Comparison of ENCODE assay signal across 24 cellular contexts in the genomic region with DNA sequence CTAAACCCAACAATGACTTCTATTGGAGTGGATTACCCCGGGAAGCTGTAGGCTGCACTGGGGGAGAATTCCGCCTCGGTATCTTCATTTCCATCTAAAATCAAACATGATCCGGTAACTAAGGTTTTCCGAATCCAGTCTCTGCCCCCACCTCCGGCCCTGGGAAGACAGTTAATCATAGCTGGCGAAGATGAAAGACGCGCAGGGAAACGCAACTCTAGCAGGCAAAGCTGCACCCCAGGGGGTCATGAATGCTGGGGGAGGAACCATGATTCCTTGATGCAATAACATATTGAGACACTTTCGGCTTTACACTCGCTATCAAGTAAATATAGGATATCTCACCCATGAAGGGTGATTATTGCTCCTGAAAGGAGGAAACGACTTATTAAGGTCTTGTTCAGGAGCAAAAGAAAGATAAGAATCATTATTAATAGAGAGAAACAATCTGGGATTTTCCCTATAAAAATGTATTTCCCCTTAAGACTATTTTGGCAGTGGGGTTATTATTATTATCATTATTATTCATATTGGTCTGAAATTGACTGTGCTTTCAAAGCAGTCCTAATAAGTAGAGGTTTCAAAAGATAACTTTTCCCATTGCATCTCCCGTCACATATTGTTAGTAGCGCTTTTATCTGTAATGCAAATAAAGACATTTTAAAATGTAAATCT.
DNase-seq lines count a peak whose midpoint lies in the region; ATAC-seq and TF ChIP-seq lines count a peak whose summit lies in the region.
"Had no signal": no experiment of that assay in that cellular context is flagged by ENCODE, and none has a peak within 500 bp of the region (broad histone marks: within the 10 kb centered on the region; RNA-seq: fewer than 3 reads in every experiment).

No MANE protein-coding gene starts in this region.

- no peak for ATAC-seq in T-helper 17 cell
- ATAC-seq in HG03108 (IDR thresholded peaks at IDR 0.05; ENCODE audit: unreplicated experiment) = no peak
- ATAC-seq: activated CD4-positive, alpha-beta T cell treated with anti-CD3 and anti-CD28 coated beads for 36 hours; activated T-cell treated with anti-CD3 and anti-CD28 coated beads, Interleukin-2, amount 50 U/mL, for 4 hours; esophagus mucosa had no signal

- H3K36me3 Mint-ChIP-seq in endodermal cell (ENCODE audit: low read depth) = no peaks in the 10 kb centered on the region
- no peaks in the 10 kb centered on the region for H3K36me3 Mint-ChIP-seq in nephron progenitor cell (ENCODE audit: low read depth)
- no peaks in the 10 kb centered on the region for H3K36me3 Mint-ChIP-seq in T-helper 17 cell (ENCODE audit: low read depth)
- H3K36me3 Mint-ChIP-seq: brain had no signal

- H3K27ac Mint-ChIP-seq in endodermal cell (no peak overlapping the region), nephron progenitor cell (no peak overlapping the region), T-helper 17 cell (no peak overlapping the region)
- H3K27ac Mint-ChIP-seq: activated CD4-positive, alpha-beta T cell treated with anti-CD3 and anti-CD28 coated beads for 36 hours; brain had no signal

- 10 to 12% methylated on average over 7 to 12 of the region's 15 CpGs for WGBS in endodermal cell (ENCODE audit: insufficient coverage in 1 of 2, insufficient read length in 1 of 2), 2 experiments
- 4 to 9% methylated on average over 14 to 15 of the region's 15 CpGs for WGBS in testis, 2 donors
- WGBS in sigmoid colon, 2 donors = 13 to 17% methylated on average over 15 of the region's 15 CpGs

- intact Hi-C loops in testis (cut with DNase I; ENCODE audit: low total_unique reads) (no loop called here), sigmoid colon (cut with DNase I) (no loop called here)

- H3K4me3 ChIP-seq in endodermal cell (ENCODE audit: low read length) = peak overlapping the region; percentile 68
- H3K4me3 ChIP-seq in testis = no peak overlapping the region
- no peak overlapping the region for H3K4me3 ChIP-seq in sigmoid colon
- H3K4me3 ChIP-seq: lung, tibial nerve had no signal

- H3K36me3 ChIP-seq in ES-I3 (ENCODE audit: insufficient read depth, low read length) (no peaks in the 10 kb centered on the region), endodermal cell (ENCODE audit: control insufficient read depth, insufficient read depth, low read length) (no peaks in the 10 kb centered on the region), testis (ENCODE audit: low read depth, missing control alignments) (no peaks in the 10 kb centered on the region), sigmoid colon (no peaks in the 10 kb centered on the region)
- H3K36me3 ChIP-seq: adrenal gland, stomach, tibial nerve had no signal

- TF ChIP-seq EP300 in sigmoid colon (IDR thresholded peaks at IDR 0.05) = no peak

- H3K9ac ChIP-seq in ES-I3 (ENCODE audit: low read depth, low read length) (peak overlapping the region; percentile 25; the same call in 1 of the 2 replicates), endodermal cell (ENCODE audit: extremely low read depth, low read length, poor library complexity, severe bottlenecking) (no peak overlapping the region)

- H3K4me1 Mint-ChIP-seq in endodermal cell = peaks cover 34% of the 10 kb centered on the region
- peaks cover 20% of the 10 kb centered on the region for H3K4me1 Mint-ChIP-seq in nephron progenitor cell
- peaks cover 23% of the 10 kb centered on the region for H3K4me1 Mint-ChIP-seq in T-helper 17 cell
- H3K4me1 Mint-ChIP-seq: brain had no signal

- H3K9me3 ChIP-seq in ES-I3 (ENCODE audit: control insufficient read depth, insufficient read depth, low read length) (no peaks in the 10 kb centered on the region), endodermal cell (ENCODE audit: control insufficient read depth, low read length) (no peaks in the 10 kb centered on the region), testis (no peaks in the 10 kb centered on the region), sigmoid colon (no peaks in the 10 kb centered on the region), T-helper 17 cell (ENCODE audit: control insufficient read depth, low read length, poor library complexity, severe bottlenecking) (no peaks in the 10 kb centered on the region)
- H3K9me3 ChIP-seq: adrenal gland, stomach, tibial nerve had no signal

- peaks cover 51% of the 10 kb centered on the region for H3K27me3 ChIP-seq in endodermal cell (ENCODE audit: control insufficient read depth, insufficient read depth, low read length, poor library complexity, severe bottlenecking)
- no peaks in the 10 kb centered on the region for H3K27me3 ChIP-seq in testis
- H3K27me3 ChIP-seq in sigmoid colon = peaks cover 4 to 67% (median 53%) of the 10 kb centered on the region in 3 donors

- H3K27me3 Mint-ChIP-seq in endodermal cell (ENCODE audit: insufficient read depth) = peaks cover 12% of the 10 kb centered on the region
- no peaks in the 10 kb centered on the region for H3K27me3 Mint-ChIP-seq in nephron progenitor cell (ENCODE audit: low read depth, poor library complexity)
- no peaks in the 10 kb centered on the region for H3K27me3 Mint-ChIP-seq in T-helper 17 cell

- H3K4me1 ChIP-seq in ES-I3 (ENCODE audit: insufficient read depth, low read length) (peaks cover 42% of the 10 kb centered on the region), endodermal cell (ENCODE audit: control insufficient read depth, insufficient read depth, low read length) (peaks cover 28% of the 10 kb centered on the region), testis (no peaks in the 10 kb centered on the region), sigmoid colon (peaks cover 0 to 7% (median 6%) of the 10 kb centered on the region in 4 donors)
- H3K4me1 ChIP-seq: adrenal gland, foreskin keratinocyte had no signal

- DNase-seq in NCI-H2227 (lab: John Stamatoyannopoulos, UW; ENCODE audit: unreplicated experiment) = peak; percentile 11
- DNase-seq in endodermal cell = peak; percentile 76
- peak; percentile 41 for DNase-seq in nephron progenitor cell
- no peak for DNase-seq in testis
- no peak for DNase-seq in sigmoid colon
- DNase-seq in T-helper 17 cell = no peak
- DNase-seq: activated T-cell treated with anti-CD3 and anti-CD28 coated beads, Interleukin-2, amount 50 U/mL, for 4 hours; adrenal gland; effector memory CD4-positive, alpha-beta T cell; foreskin keratinocyte; kidney; NCI-H187; NCI-H2171 treated with DMSO at 0.1 percent for 48 hours; NCI-H774; stimulated activated CD8-positive, alpha-beta memory T cell treated with anti-CD3 and anti-CD28 coated beads, Interleukin-4, amount 100 ng/mL, for 48 hours; stomach had no signal

- no peaks in the 10 kb centered on the region for H3K9me3 Mint-ChIP-seq in endodermal cell
- H3K9me3 Mint-ChIP-seq in nephron progenitor cell = no peaks in the 10 kb centered on the region
- H3K9me3 Mint-ChIP-seq: activated T-cell treated with anti-CD3 and anti-CD28 coated beads, Interleukin-2, amount 50 U/mL, for 4 hours had no signal

- TF ChIP-seq POLR2A in testis (IDR thresholded peaks at IDR 0.05) (no peak), sigmoid colon (IDR thresholded peaks at IDR 0.05) (no peak)

- H3K4me3 Mint-ChIP-seq in endodermal cell (no peak overlapping the region), nephron progenitor cell (no peak overlapping the region), T-helper 17 cell (no peak overlapping the region)
- H3K4me3 Mint-ChIP-seq: activated CD4-positive, alpha-beta T cell treated with anti-CD3 and anti-CD28 coated beads for 36 hours; activated T-cell treated with anti-CD3 and anti-CD28 coated beads, Interleukin-2, amount 50 U/mL, for 4 hours; brain had no signal

- TF ChIP-seq CTCF in endodermal cell (conservative IDR thresholded peaks at IDR 0.05) (no peak), nephron progenitor cell (IDR thresholded peaks at IDR 0.05) (no peak), testis (IDR thresholded peaks at IDR 0.05) (no peak), sigmoid colon (IDR thresholded peaks at IDR 0.05) (no peak)

- H3K27ac ChIP-seq in endodermal cell (ENCODE audit: low read depth, low read length) (no peak overlapping the region), testis (no peak overlapping the region), sigmoid colon (no peak overlapping the region)
- H3K27ac ChIP-seq: adrenal gland, C4-2B, foreskin keratinocyte, stomach, tibial nerve had no signal

Comparison
In these comparisons a context has a peak if more than half of its experiments do, and no peak if none do; other contexts are left out.
1. DNase-seq: peak in NCI-H2227 (single experiment), endodermal cell (single experiment) and nephron progenitor cell (single experiment); none in testis (single experiment), sigmoid colon (single experiment) and T-helper 17 cell (0 of 3).